In genomic region chr2:207231962-207232361, GRCh38 we compare ENCODE assay signal across 25 cellular contexts.
A peak's percentile ranks its signal among the peaks of the same experiment; 100 is the strongest.
DNase-seq lines count a peak whose midpoint lies in the region; ATAC-seq and TF ChIP-seq lines count a peak whose summit lies in the region.
"Had no signal": no experiment of that assay in that cellular context is flagged by ENCODE, and none has a peak within 500 bp of the region (broad histone marks: within the 10 kb centered on the region; RNA-seq: fewer than 3 reads in every experiment).

No MANE protein-coding gene starts in this region.

- peak overlapping the region; percentile 47; the same call in 1 of the 2 replicates for H3K27ac ChIP-seq in SJSA1
- H3K27ac ChIP-seq: coronary artery, uterus had no signal

- no peak for TF ChIP-seq CTCF in fibroblast of villous mesenchyme (IDR thresholded peaks at IDR 0.05; ENCODE audit: insufficient read depth, low read depth, low read length)
- no peak for TF ChIP-seq CTCF in osteocyte (IDR thresholded peaks at IDR 0.05)
- TF ChIP-seq CTCF in mucosa of descending colon (IDR thresholded peaks at IDR 0.05): no peak

- no peak for ATAC-seq in mucosa of descending colon
- ATAC-seq: left cardiac atrium had no signal

- no peak overlapping the region for H3K4me3 ChIP-seq in SJSA1
- H3K4me3 ChIP-seq in fibroblast of villous mesenchyme (ENCODE audit: low read depth, low read length): no peak overlapping the region
- H3K4me3 ChIP-seq in mucosa of descending colon: no peak overlapping the region
- H3K4me3 ChIP-seq: coronary artery, spleen, testis, uterus had no signal

- H3K9me3 ChIP-seq in SJSA1 (replicated peaks) (no peaks in the 10 kb centered on the region; the same call in 1 of the 2 replicates), mucosa of descending colon (no peaks in the 10 kb centered on the region)
- H3K9me3 ChIP-seq: testis, uterus had no signal

- DNase-seq in AG20443 (ENCODE audit: low spot score) (peak; percentile 53), SJSA1 (ENCODE audit: low read depth in 1 of 2, low spot score in 2 of 2) (peak in 1 of 2 experiments; percentile 48), fibroblast of villous mesenchyme (ENCODE audit: low read depth) (peak; percentile 36), osteocyte (ENCODE audit: extremely low spot score, unreplicated experiment) (no peak), mucosa of descending colon (no peak), activated gamma-delta T cell (lab: John Stamatoyannopoulos, UW) (no peak), OCI-M1 (lab: John Stamatoyannopoulos, UW) (no peak)
- DNase-seq: activated B cell treated with CpG ODN at 0.5 μM for 24 hours; activated gamma-delta T cell treated with Interleukin-2 at 50 U/mL for 16 hours; CD4-positive, alpha-beta memory T cell; DMS 273 treated with DMSO at 0.1 percent for 48 hours; glutamatergic neuron; GOT3; left cardiac atrium; naive B cell; NCI-H2029 treated with DMSO at 0.1 percent for 48 hours; NCI-H345; NCI-H748 treated with DMSO at 0.1 percent for 48 hours; spleen; stimulated activated CD4-positive, alpha-beta T cell treated with anti-CD3 and anti-CD28 coated beads, Interleukin-4, amount 100 ng/mL, for 1 hour; stimulated activated naive CD4-positive, alpha-beta T cell; testis; uterus had no signal

- H3K27me3 ChIP-seq in SJSA1 (replicated peaks): no peaks in the 10 kb centered on the region
- H3K27me3 ChIP-seq: spleen, testis, uterus had no signal

- no peaks in the 10 kb centered on the region for H3K36me3 ChIP-seq in SJSA1
- no peaks in the 10 kb centered on the region for H3K36me3 ChIP-seq in mucosa of descending colon (ENCODE audit: low read depth)
- H3K36me3 ChIP-seq: spleen, uterus had no signal

- no peak overlapping the region for H3K4me3 Mint-ChIP-seq in osteocyte (ENCODE audit: unreplicated experiment)
- H3K4me3 Mint-ChIP-seq: activated B cell treated with CpG ODN at 0.5 μM for 24 hours; activated CD8-positive, alpha-beta T cell treated with anti-CD3 and anti-CD28 coated beads for 36 hours; CD4-positive, alpha-beta memory T cell; naive B cell had no signal

- peaks cover 50% of the 10 kb centered on the region for H3K4me1 Mint-ChIP-seq in osteocyte (ENCODE audit: unreplicated experiment)

- H3K36me3 Mint-ChIP-seq in osteocyte (ENCODE audit: unreplicated experiment): no peaks in the 10 kb centered on the region
- H3K36me3 Mint-ChIP-seq: CD4-positive, alpha-beta memory T cell had no signal

- H3K4me1 ChIP-seq in SJSA1 (replicated peaks) (peaks cover 38% of the 10 kb centered on the region), mucosa of descending colon (ENCODE audit: low read depth) (no peaks in the 10 kb centered on the region)

- peak overlapping the region; percentile 76 for H3K27ac Mint-ChIP-seq in osteocyte (ENCODE audit: unreplicated experiment)
- H3K27ac Mint-ChIP-seq: activated B cell treated with CpG ODN at 0.5 μM for 24 hours; CD4-positive, alpha-beta memory T cell had no signal

- intact Hi-C loops in mucosa of descending colon (cut with DNase I, micrococcal nuclease): no loop called here

- H3K9me3 Mint-ChIP-seq in osteocyte (ENCODE audit: unreplicated experiment): peaks cover 6% of the 10 kb centered on the region
- H3K9me3 Mint-ChIP-seq: activated CD8-positive, alpha-beta T cell treated with anti-CD3 and anti-CD28 coated beads for 36 hours; CD4-positive, alpha-beta memory T cell had no signal

- no peaks in the 10 kb centered on the region for H3K27me3 Mint-ChIP-seq in osteocyte (ENCODE audit: unreplicated experiment)

Comparison
In these comparisons a context has a peak if more than half of its experiments do, and no peak if none do; other contexts are left out.
1. DNase-seq: peak in AG20443 (single experiment) and fibroblast of villous mesenchyme (single experiment); none in osteocyte (single experiment), mucosa of descending colon (0 of 3), activated gamma-delta T cell (single experiment) and OCI-M1 (single experiment).